Comparison of ENCODE assay signal across 22 cellular contexts in the genomic region with DNA sequence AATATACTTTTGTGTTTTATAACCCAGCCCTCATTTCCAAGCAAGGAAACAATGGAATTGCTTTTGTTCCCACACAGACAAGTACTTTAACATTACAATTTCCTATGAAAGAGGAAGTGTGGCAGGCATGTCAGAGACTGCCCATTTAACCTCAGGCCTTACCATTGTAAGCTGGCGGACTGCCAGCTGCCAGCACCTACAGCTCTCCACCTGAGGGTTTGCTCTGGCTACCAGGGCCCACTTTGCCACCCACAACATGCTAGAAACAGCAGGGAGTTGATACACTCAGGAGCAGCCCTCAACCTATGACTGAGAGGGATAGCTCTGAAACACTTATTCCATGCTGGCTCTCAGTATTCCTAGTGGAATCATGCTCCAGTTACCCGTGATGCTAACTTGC.
DNase-seq lines count a peak whose midpoint lies in the region; ATAC-seq, FAIRE-seq and TF ChIP-seq lines count a peak whose summit lies in the region.
"Had no signal": no experiment of that assay in that cellular context is flagged by ENCODE, and none has a peak within 500 bp of the region (broad histone marks: within the 10 kb centered on the region; RNA-seq: fewer than 3 reads in every experiment).

No MANE protein-coding gene starts in this region.

- no peak overlapping the region for H3K27ac ChIP-seq in GM12878 (ENCODE audit: control insufficient read depth, insufficient read depth)
- H3K27ac ChIP-seq in neural progenitor cell, result no peak overlapping the region
- H3K27ac ChIP-seq: BLaER1, left ventricle myocardium inferior, ovary, SK-N-MC, uterus had no signal

- H3K36me3 Mint-ChIP-seq in neural progenitor cell, result no peaks in the 10 kb centered on the region

- TF ChIP-seq POLR2A in GM12878 (IDR thresholded peaks at IDR 0.05; ENCODE audit: low read depth, low read length), result no peak

- in situ Hi-C loops in GM12878 (cut with MboI), result no loop called here

- intact Hi-C loops in GM12878 (cut with micrococcal nuclease; ENCODE audit: unreplicated experiment) (no loop called here), sciatic nerve (cut with DNase I) (no loop called here)

- peak; percentile 64 for ATAC-seq in GM12878
- ATAC-seq in GM18498 (IDR thresholded peaks at IDR 0.05; ENCODE audit: unreplicated experiment), result no peak
- no peak for ATAC-seq in GM19328 (IDR thresholded peaks at IDR 0.05; ENCODE audit: unreplicated experiment)
- ATAC-seq in sciatic nerve, result no peak

- no peak for TF ChIP-seq EP300 in GM12878 (IDR thresholded peaks at IDR 0.05; ENCODE audit: borderline replicate concordance in 1 of 2, control insufficient read depth in 1 of 2, low read depth in 2 of 2, low read length in 2 of 2)

- H3K27ac Mint-ChIP-seq in neural progenitor cell, result no peak overlapping the region
- H3K27ac Mint-ChIP-seq: activated CD4-positive, alpha-beta T cell treated with anti-CD3 and anti-CD28 coated beads, Interleukin-2, amount 10 ng/mL, durations not matched to agents 24 days and 14 days had no signal

- no peaks in the 10 kb centered on the region for H3K27me3 Mint-ChIP-seq in neural progenitor cell (ENCODE audit: insufficient read depth, low read depth)
- H3K27me3 Mint-ChIP-seq: activated CD4-positive, alpha-beta T cell treated with anti-CD3 and anti-CD28 coated beads, Interleukin-2, amount 10 ng/mL, durations not matched to agents 24 days and 14 days had no signal

- TF ChIP-seq RAD21 in GM12878 (IDR thresholded peaks at IDR 0.05; ENCODE audit: insufficient read depth, low read depth, low read length), result no peak

- H3K4me1 Mint-ChIP-seq in neural progenitor cell, result peaks cover 17% of the 10 kb centered on the region
- H3K4me1 Mint-ChIP-seq: activated CD4-positive, alpha-beta T cell treated with anti-CD3 and anti-CD28 coated beads, Interleukin-2, amount 10 ng/mL, durations not matched to agents 24 days and 14 days had no signal

- no peak overlapping the region for H3K4me2 ChIP-seq in GM12878 (ENCODE audit: control insufficient read depth, insufficient read depth)
- no peak overlapping the region for H3K4me2 ChIP-seq in neural progenitor cell
- H3K4me2 ChIP-seq: BLaER1 had no signal

- H3K9me3 ChIP-seq in GM12878 (replicated peaks; ENCODE audit: control insufficient read depth, insufficient read depth, low read length) (no peaks in the 10 kb centered on the region), neural progenitor cell (ENCODE audit: low read depth) (no peaks in the 10 kb centered on the region)
- H3K9me3 ChIP-seq: BLaER1, left ventricle myocardium inferior, ovary, uterus had no signal

- H3F3A ChIP-seq in neural progenitor cell (ENCODE audit: low read depth), result no peaks in the 10 kb centered on the region

- SMC1A ChIA-PET in GM12878 (lab: Charles Lee; ENCODE audit: uncharacterized antibody, unreplicated experiment), result interaction anchor here (1.2 kb wide), 1 partner anchor 10 kb away, joined by 3 read pairs; no protein-coding TSS in a partner anchor

- H3K36me3 ChIP-seq in GM12878 (ENCODE audit: control insufficient read depth in 2 of 2, insufficient read depth in 2 of 2, low read length in 1 of 2), result no peaks in the 10 kb centered on the region
- no peaks in the 10 kb centered on the region for H3K36me3 ChIP-seq in neural progenitor cell
- H3K36me3 ChIP-seq: BLaER1, left ventricle myocardium inferior, ovary, uterus had no signal

- TF ChIP-seq CTCF in GM12878 (IDR thresholded peaks at IDR 0.05 in 2 of 3, conservative IDR thresholded peaks at IDR 0.05 in 1 of 3; ENCODE audit: control insufficient read depth in 2 of 3, extremely low read depth in 1 of 3, insufficient read depth in 1 of 3, low read depth in 3 of 3, low read length in 3 of 3) (no peak), neural progenitor cell (IDR thresholded peaks at IDR 0.05) (no peak)

- H3K4me3 Mint-ChIP-seq in neural progenitor cell, result no peak overlapping the region
- H3K4me3 Mint-ChIP-seq: activated CD4-positive, alpha-beta T cell treated with anti-CD3 and anti-CD28 coated beads, Interleukin-2, amount 10 ng/mL, durations not matched to agents 24 days and 14 days had no signal

- no peak for FAIRE-seq in GM12878 (lab: Jason Lieb, UNC)
- FAIRE-seq: A204.1, colon had no signal

- CTCF ChIA-PET in GM12878 (lab: Yijun Ruan, JAX), result no interaction called here

- H3K4me1 ChIP-seq in GM12878 (ENCODE audit: control insufficient read depth, insufficient read depth, low read length), result no peaks in the 10 kb centered on the region
- peaks cover 11% of the 10 kb centered on the region for H3K4me1 ChIP-seq in neural progenitor cell
- H3K4me1 ChIP-seq: BLaER1, left ventricle myocardium inferior, uterus had no signal

- DNase-seq in NCI-H2196 (lab: John Stamatoyannopoulos, UW; ENCODE audit: unreplicated experiment), result peak; percentile 6
- no peak for DNase-seq in NCI-H2196 treated with DMSO at 0.1 percent for 48 hours (lab: John Stamatoyannopoulos, UW; ENCODE audit: unreplicated experiment)
- peak; percentile 1 for DNase-seq in NAMALWA (ENCODE audit: low spot score)
- no peak for DNase-seq in GM12878 (ENCODE audit: low read depth, low spot score)
- DNase-seq in neural progenitor cell (ENCODE audit: low spot score), result no peak
- no peak for DNase-seq in sciatic nerve (ENCODE audit: low spot score)
- DNase-seq: activated CD4-positive, alpha-beta T cell treated with anti-CD3 and anti-CD28 coated beads, Interleukin-2, amount 10 ng/mL, durations not matched to agents 24 days and 14 days; activated naive CD4-positive, alpha-beta T cell treated with anti-CD3 and anti-CD28 coated beads, Interleukin-2, amount 50 U/mL, for 16 hours; DMS 273 treated with DMSO at 0.1 percent for 48 hours; foreskin melanocyte; left ventricle myocardium inferior; NCI-H1048; NCI-H446 treated with DMSO at 0.1 percent for 48 hours; ovary; stimulated activated CD4-positive, alpha-beta T cell treated with anti-CD3 and anti-CD28 coated beads, Interleukin-2, amount 100 ng/mL, for 48 hours; uterus had no signal

- POLR2A ChIA-PET in GM12878 (lab: Charles Lee), result no interaction called here

- H4K20me1 ChIP-seq in GM12878 (ENCODE audit: control insufficient read depth, insufficient read depth) (no peaks in the 10 kb centered on the region), neural progenitor cell (ENCODE audit: low read depth) (no peaks in the 10 kb centered on the region)
- H4K20me1 ChIP-seq: BLaER1 had no signal

- no peak overlapping the region for H3K4me3 ChIP-seq in GM12878
- no peak overlapping the region for H3K4me3 ChIP-seq in neural progenitor cell
- H3K4me3 ChIP-seq: BLaER1, left ventricle myocardium inferior, ovary, SK-N-MC, uterus had no signal

- WGBS in GM12878 (ENCODE audit: insufficient coverage, insufficient replicate concordance, low lambda C conversion rate, missing lambda C conversion rate), result 18% methylated on average over 2 of the region's 2 CpGs

- no TSS peak for BruUV-seq in GM12878 (replicated peaks; lab: Mats Ljungman, UMichigan)

- no peaks in the 10 kb centered on the region for H3K27me3 ChIP-seq in GM12878 (replicated peaks in 1 of 2; ENCODE audit: control insufficient read depth in 2 of 2, insufficient read depth in 2 of 2, low read length in 1 of 2)
- no peaks in the 10 kb centered on the region for H3K27me3 ChIP-seq in neural progenitor cell
- H3K27me3 ChIP-seq: BLaER1, ovary, uterus had no signal

- H2AFZ ChIP-seq in GM12878 (ENCODE audit: control insufficient read depth, low read depth, low read length) (no peak overlapping the region), neural progenitor cell (replicated peaks) (peak overlapping the region; percentile 26)

- H3K79me2 ChIP-seq in GM12878 (ENCODE audit: control insufficient read depth, insufficient read depth, low read length) (no peaks in the 10 kb centered on the region), neural progenitor cell (ENCODE audit: low read depth) (no peaks in the 10 kb centered on the region)

- H3K9ac ChIP-seq in GM12878 (ENCODE audit: control insufficient read depth, insufficient read depth, low read length) (no peak overlapping the region), neural progenitor cell (no peak overlapping the region)
- H3K9ac ChIP-seq: BLaER1 had no signal

- H3K9me3 Mint-ChIP-seq in neural progenitor cell, result no peaks in the 10 kb centered on the region
- H3K9me3 Mint-ChIP-seq: activated CD4-positive, alpha-beta T cell treated with anti-CD3 and anti-CD28 coated beads, Interleukin-2, amount 10 ng/mL, durations not matched to agents 24 days and 14 days had no signal

- RAD21 ChIA-PET in GM12878 (lab: Charles Lee; ENCODE audit: unreplicated experiment), result no interaction called here

TF ChIP-seq in GM12878, 131 proteins besides CTCF, POLR2A, EP300 and RAD21:
- TF ChIP-seq, protein P1, sequence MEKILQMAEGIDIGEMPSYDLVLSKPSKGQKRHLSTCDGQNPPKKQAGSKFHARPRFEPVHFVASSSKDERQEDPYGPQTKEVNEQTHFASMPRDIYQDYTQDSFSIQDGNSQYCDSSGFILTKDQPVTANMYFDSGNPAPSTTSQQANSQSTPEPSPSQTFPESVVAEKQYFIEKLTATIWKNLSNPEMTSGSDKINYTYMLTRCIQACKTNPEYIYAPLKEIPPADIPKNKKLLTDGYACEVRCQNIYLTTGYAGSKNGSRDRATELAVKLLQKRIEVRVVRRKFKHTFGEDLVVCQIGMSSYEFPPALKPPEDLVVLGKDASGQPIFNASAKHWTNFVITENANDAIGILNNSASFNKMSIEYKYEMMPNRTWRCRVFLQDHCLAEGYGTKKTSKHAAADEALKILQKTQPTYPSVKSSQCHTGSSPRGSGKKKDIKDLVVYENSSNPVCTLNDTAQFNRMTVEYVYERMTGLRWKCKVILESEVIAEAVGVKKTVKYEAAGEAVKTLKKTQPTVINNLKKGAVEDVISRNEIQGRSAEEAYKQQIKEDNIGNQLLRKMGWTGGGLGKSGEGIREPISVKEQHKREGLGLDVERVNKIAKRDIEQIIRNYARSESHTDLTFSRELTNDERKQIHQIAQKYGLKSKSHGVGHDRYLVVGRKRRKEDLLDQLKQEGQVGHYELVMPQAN (conservative IDR thresholded peaks at IDR 0.05), result no peak
- peak; percentile 21; the same call in 1 of the 2 replicates for TF ChIP-seq SPI1 (IDR thresholded peaks at IDR 0.05; ENCODE audit: borderline replicate concordance, insufficient read depth, low read depth, low read length)

Comparison
In these comparisons a context has a peak if more than half of its experiments do, and no peak if none do; other contexts are left out.
1. DNase-seq: peak in NCI-H2196 (single experiment) and NAMALWA (single experiment); none in NCI-H2196 treated with DMSO at 0.1 percent for 48 hours (single experiment), GM12878 (single experiment), neural progenitor cell (single experiment) and sciatic nerve (single experiment).